In genomic region chr6:88839280-88839679, GRCh38 we compare ENCODE assay signal across 35 cellular contexts.
"Had no signal": no experiment of that assay in that cellular context is flagged by ENCODE, and none has a peak within 500 bp of the region (broad histone marks: within the 10 kb centered on the region; RNA-seq: fewer than 3 reads in every experiment).

No MANE protein-coding gene starts in this region.

- H3K4me2 ChIP-seq: KMS-11 had no signal

- H3K27ac ChIP-seq: KMS-11 had no signal

- H3K9ac ChIP-seq: KMS-11 had no signal

- H3K4me3 ChIP-seq: MG63 had no signal

- H3K27me3 ChIP-seq: MG63 had no signal

- DNase-seq: Karpas-422, Kasumi-1, KG1, MG63, MM.1S, MV-4-11, NCI-H1048, NCI-H1092, NCI-H1092 treated with DMSO at 0.1 percent for 48 hours, NCI-H1105, NCI-H1105 treated with DMSO at 0.1 percent for 48 hours, NCI-H1417, NCI-H1417 treated with DMSO at 0.1 percent for 48 hours, NCI-H1436, NCI-H1436 treated with DMSO at 0.1 percent for 48 hours, NCI-H146, NCI-H1694, NCI-H1694 treated with DMSO at 0.1 percent for 48 hours, NCI-H187, NCI-H187 treated with DMSO at 0.1 percent for 48 hours, NCI-H1930, NCI-H2029, NCI-H2029 treated with DMSO at 0.1 percent for 48 hours, NCI-H2081, NCI-H2081 treated with DMSO at 0.1 percent for 48 hours, NCI-H2107, NCI-H2171, NCI-H2171 treated with DMSO at 0.1 percent for 48 hours, NCI-H2227 treated with DMSO at 0.1 percent for 48 hours, NCI-H226, NCI-H345, NCI-H446, NCI-H446 treated with DMSO at 0.1 percent for 48 hours, NCI-H510A had no signal
